11 cellular contexts compared by ENCODE assay signal in the genomic region with DNA sequence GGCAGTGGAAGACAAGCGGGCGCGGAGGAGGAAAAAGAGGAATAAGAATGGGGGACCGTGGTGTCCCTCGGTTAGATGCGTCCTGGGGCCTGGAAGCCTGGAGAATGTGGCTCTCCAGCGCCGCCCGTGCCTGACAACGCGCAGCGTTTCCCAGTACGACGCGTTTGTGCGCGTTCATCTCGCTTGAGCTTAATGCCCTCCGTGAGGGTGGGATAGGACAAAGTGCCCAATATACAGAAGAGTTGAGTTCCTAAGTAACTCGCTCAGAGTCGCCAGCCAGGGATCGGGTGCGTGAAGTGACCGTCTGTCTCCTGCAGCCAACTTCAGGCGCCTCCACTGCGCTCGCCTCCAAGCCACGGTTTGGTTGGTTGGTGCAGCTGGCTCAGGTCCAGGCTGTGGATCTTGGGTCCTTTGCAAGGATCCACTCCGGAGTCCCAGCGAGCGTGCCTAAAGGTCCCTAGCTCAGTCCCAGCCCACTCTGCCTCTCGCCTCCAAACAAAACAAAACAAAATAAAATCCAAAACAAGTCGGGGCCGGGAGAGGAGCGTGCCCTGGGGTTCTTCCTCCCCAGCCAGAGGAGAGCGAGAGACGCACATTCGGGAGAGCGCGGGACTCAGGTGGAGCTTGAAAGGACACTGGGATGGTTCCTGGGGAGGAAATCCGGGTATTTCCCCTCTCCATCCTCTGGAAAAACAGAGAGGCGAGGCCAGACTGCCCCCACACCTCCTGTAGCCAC. TPM values are rescaled to one million over a fixed set of nuclear protein-coding genes. Genes with fewer than 3 reads are reported as not detected.
DNase-seq lines count a peak whose midpoint lies in the region; ATAC-seq, FAIRE-seq and TF ChIP-seq lines count a peak whose summit lies in the region.
"Had no signal": no experiment of that assay in that cellular context is flagged by ENCODE, and none has a peak within 500 bp of the region (broad histone marks: within the 10 kb centered on the region; RNA-seq: fewer than 3 reads in every experiment).

No MANE protein-coding gene starts in this region.

- peaks cover 54% of the 10 kb centered on the region for H3K4me1 Mint-ChIP-seq in activated T-cell treated with anti-CD3 and anti-CD28 coated beads, Interleukin-2, amount 50 U/mL, for 4 hours (ENCODE audit: low read depth)

- no peak overlapping the region for H3K9ac ChIP-seq in kidney (ENCODE audit: low read length in 2 of 2)

- peaks cover 43% of the 10 kb centered on the region for H3K27me3 Mint-ChIP-seq in activated T-cell treated with anti-CD3 and anti-CD28 coated beads, Interleukin-2, amount 50 U/mL, for 4 hours (ENCODE audit: low read depth)

- no peak for ATAC-seq in activated T-cell treated with anti-CD3 and anti-CD28 coated beads, Interleukin-2, amount 50 U/mL, for 4 hours
- no peak for ATAC-seq in HG03095 (IDR thresholded peaks at IDR 0.05; ENCODE audit: unreplicated experiment)
- ATAC-seq: right cardiac atrium had no signal

- in situ Hi-C loops in ACHN (cut with HindIII; ENCODE audit: low pct_ligation_motif_present, low pct_unique_long_range_greater_than_20kb, low sequenced_read_pairs), result no loop called here

- H3K36me3 ChIP-seq in kidney (ENCODE audit: control insufficient read depth in 1 of 2, insufficient read depth in 2 of 2, low read length in 2 of 2), result no peaks in the 10 kb centered on the region

- intact Hi-C loops in kidney (cut with DNase I), result no loop called here

- 0 out of 3 replicates have a peak, but pooled peaks have one; percentile 6 for TF ChIP-seq CTCF in GM12872 (IDR thresholded peaks at IDR 0.05; ENCODE audit: insufficient read depth, low read depth, low read length)
- no peak for TF ChIP-seq CTCF in kidney (IDR thresholded peaks at IDR 0.05; ENCODE audit: borderline replicate concordance, extremely low read depth, insufficient read depth)

- H3K4me1 ChIP-seq in kidney (ENCODE audit: control insufficient read depth in 1 of 2, insufficient read depth in 1 of 2, low read depth in 1 of 2, low read length in 2 of 2), result peaks cover 4 to 28% of the 10 kb centered on the region in 2 donors

- no peak for FAIRE-seq in kidney (lab: Jason Lieb, UNC)
- FAIRE-seq: GM18507 had no signal

- no peak overlapping the region for H3K27ac ChIP-seq in kidney (ENCODE audit: low read depth in 2 of 2, low read length in 2 of 2)

- H3K9me3 Mint-ChIP-seq in activated T-cell treated with anti-CD3 and anti-CD28 coated beads, Interleukin-2, amount 50 U/mL, for 4 hours, result no peaks in the 10 kb centered on the region

- no peak overlapping the region for H3K4me3 ChIP-seq in kidney (ENCODE audit: low read length in 2 of 2)

- DNase-seq in ACHN, result peak; percentile 35
- DNase-seq in activated T-cell treated with anti-CD3 and anti-CD28 coated beads, Interleukin-2, amount 50 U/mL, for 4 hours, result no peak
- peak; percentile 57 for DNase-seq in kidney
- no peak for DNase-seq in mucosa of gallbladder (ENCODE audit: low spot score)
- no peak for DNase-seq in NK-92 (lab: John Stamatoyannopoulos, UW; ENCODE audit: unreplicated experiment)
- DNase-seq in medulla oblongata (ENCODE audit: extremely low spot score), result no peak
- DNase-seq: anterior cingulate cortex had no signal

- no peaks in the 10 kb centered on the region for H3K36me3 Mint-ChIP-seq in activated T-cell treated with anti-CD3 and anti-CD28 coated beads, Interleukin-2, amount 50 U/mL, for 4 hours (ENCODE audit: insufficient read depth)

- H3K9me3 ChIP-seq in kidney (ENCODE audit: control insufficient read depth in 1 of 2, low read length in 2 of 2), result no peaks in the 10 kb centered on the region

- H3K4me3 Mint-ChIP-seq in activated T-cell treated with anti-CD3 and anti-CD28 coated beads, Interleukin-2, amount 50 U/mL, for 4 hours, result peak overlapping the region; percentile 67

RNA-seq across cellular contexts. Expression of gene GALR2, which starts 1.0 kb away (rescaled TPM):
- 10 to 100 TPM in 2 of 3 donors, 1 to 10 TPM in 1; 6.1 to 12.6 (median 10.2) TPM for total RNA-seq in activated T-cell treated with anti-CD3 and anti-CD28 coated beads, Interleukin-2, amount 50 U/mL, for 4 hours
- total RNA-seq in kidney, result not detected
- polyA plus RNA-seq in kidney (ENCODE audit: insufficient read depth, low read depth, low replicate concordance), result not detected
- total RNA-seq in mucosa of gallbladder, result 0.20 TPM
- total RNA-seq: right cardiac atrium had no signal
- polyA plus RNA-seq: right cardiac atrium had no signal

RNA-seq across cellular contexts. Expression of gene SRP68, which starts 3.2 kb away (rescaled TPM):
- 100 to 1,000 TPM in 2 of 3 donors, 10 to 100 TPM in 1; 88.4 to 114 (median 105) TPM for total RNA-seq in activated T-cell treated with anti-CD3 and anti-CD28 coated beads, Interleukin-2, amount 50 U/mL, for 4 hours
- total RNA-seq in kidney (68.1 TPM), mucosa of gallbladder (69.8 TPM)
- polyA plus RNA-seq in kidney (ENCODE audit: insufficient read depth, low read depth, low replicate concordance), result 52.7 TPM

RNA-seq across cellular contexts. Expression of gene ZACN, which starts 3.5 kb away (rescaled TPM):
- total RNA-seq in activated T-cell treated with anti-CD3 and anti-CD28 coated beads, Interleukin-2, amount 50 U/mL, for 4 hours, result 1 to 10 TPM; 4.9 to 9.7 (median 8.1) TPM
- 0.22 TPM for total RNA-seq in kidney
- polyA plus RNA-seq in kidney (ENCODE audit: insufficient read depth, low read depth, low replicate concordance), result not detected
- not detected for total RNA-seq in mucosa of gallbladder
- total RNA-seq: right cardiac atrium had no signal

RNA-seq across cellular contexts. Expression of gene EXOC7, which starts 28.1 kb away (rescaled TPM):
- 100 to 1,000 TPM in 1 of 3 donors, 10 to 100 TPM in 2; 89.9 to 106 (median 91.0) TPM for total RNA-seq in activated T-cell treated with anti-CD3 and anti-CD28 coated beads, Interleukin-2, amount 50 U/mL, for 4 hours
- total RNA-seq in kidney (143 TPM), mucosa of gallbladder (163 TPM)
- polyA plus RNA-seq in kidney (ENCODE audit: insufficient read depth, low read depth, low replicate concordance), result 83.2 TPM

RNA-seq across cellular contexts. Expression of gene EVPL, which starts 48.4 kb away (rescaled TPM):
- total RNA-seq in activated T-cell treated with anti-CD3 and anti-CD28 coated beads, Interleukin-2, amount 50 U/mL, for 4 hours, result under 1 TPM; 0.11 to 0.18 (median 0.11) TPM
- total RNA-seq in kidney (23.5 TPM), mucosa of gallbladder (14.9 TPM)
- 11.1 TPM for polyA plus RNA-seq in kidney (ENCODE audit: insufficient read depth, low read depth, low replicate concordance)

Comparison
In these comparisons a context has a peak if more than half of its experiments do, and no peak if none do; other contexts are left out.
1. DNase-seq: peak in ACHN (single experiment) and kidney (single experiment); none in activated T-cell treated with anti-CD3 and anti-CD28 coated beads, Interleukin-2, amount 50 U/mL, for 4 hours (single experiment), mucosa of gallbladder (single experiment), NK-92 (single experiment) and medulla oblongata (single experiment).